Comparison of ENCODE assay signal across 1 cellular context in genomic region chr5:97094579-97095317, GRCh38.
TF ChIP-seq lines count a peak whose summit lies in the region.

No MANE protein-coding gene starts in this region.

TF ChIP-seq in SK-N-SH treated with all-trans-retinoic acid at 6 μM for 48 hours, 23 proteins besides CTCF, POLR2A, EP300 and RAD21 (continued from another document):
- TF ChIP-seq, protein P1, sequence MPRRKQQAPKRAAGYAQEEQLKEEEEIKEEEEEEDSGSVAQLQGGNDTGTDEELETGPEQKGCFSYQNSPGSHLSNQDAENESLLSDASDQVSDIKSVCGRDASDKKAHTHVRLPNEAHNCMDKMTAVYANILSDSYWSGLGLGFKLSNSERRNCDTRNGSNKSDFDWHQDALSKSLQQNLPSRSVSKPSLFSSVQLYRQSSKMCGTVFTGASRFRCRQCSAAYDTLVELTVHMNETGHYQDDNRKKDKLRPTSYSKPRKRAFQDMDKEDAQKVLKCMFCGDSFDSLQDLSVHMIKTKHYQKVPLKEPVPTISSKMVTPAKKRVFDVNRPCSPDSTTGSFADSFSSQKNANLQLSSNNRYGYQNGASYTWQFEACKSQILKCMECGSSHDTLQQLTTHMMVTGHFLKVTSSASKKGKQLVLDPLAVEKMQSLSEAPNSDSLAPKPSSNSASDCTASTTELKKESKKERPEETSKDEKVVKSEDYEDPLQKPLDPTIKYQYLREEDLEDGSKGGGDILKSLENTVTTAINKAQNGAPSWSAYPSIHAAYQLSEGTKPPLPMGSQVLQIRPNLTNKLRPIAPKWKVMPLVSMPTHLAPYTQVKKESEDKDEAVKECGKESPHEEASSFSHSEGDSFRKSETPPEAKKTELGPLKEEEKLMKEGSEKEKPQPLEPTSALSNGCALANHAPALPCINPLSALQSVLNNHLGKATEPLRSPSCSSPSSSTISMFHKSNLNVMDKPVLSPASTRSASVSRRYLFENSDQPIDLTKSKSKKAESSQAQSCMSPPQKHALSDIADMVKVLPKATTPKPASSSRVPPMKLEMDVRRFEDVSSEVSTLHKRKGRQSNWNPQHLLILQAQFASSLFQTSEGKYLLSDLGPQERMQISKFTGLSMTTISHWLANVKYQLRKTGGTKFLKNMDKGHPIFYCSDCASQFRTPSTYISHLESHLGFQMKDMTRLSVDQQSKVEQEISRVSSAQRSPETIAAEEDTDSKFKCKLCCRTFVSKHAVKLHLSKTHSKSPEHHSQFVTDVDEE (CRISPR knock-in tag; IDR thresholded peaks at IDR 0.05) = no peak
- TF ChIP-seq BACH2 (CRISPR knock-in tag; IDR thresholded peaks at IDR 0.05; ENCODE audit: borderline replicate concordance) (no peak), ZFP30 (CRISPR knock-in tag; IDR thresholded peaks at IDR 0.05) (no peak), CSRNP3 (CRISPR knock-in tag; IDR thresholded peaks at IDR 0.05) (no peak), TCF4 (CRISPR knock-in tag; IDR thresholded peaks at IDR 0.05; ENCODE audit: borderline replicate concordance) (no peak), TOX (CRISPR knock-in tag; IDR thresholded peaks at IDR 0.05; ENCODE audit: borderline replicate concordance) (no peak), ZNF8 (CRISPR knock-in tag; IDR thresholded peaks at IDR 0.05) (no peak), GLIS3 (CRISPR knock-in tag; IDR thresholded peaks at IDR 0.05) (no peak), CSDC2 (CRISPR knock-in tag; IDR thresholded peaks at IDR 0.05) (no peak), CREB5 (CRISPR knock-in tag; IDR thresholded peaks at IDR 0.05; ENCODE audit: low read depth) (no peak), PPARA (CRISPR knock-in tag; IDR thresholded peaks at IDR 0.05; ENCODE audit: borderline replicate concordance) (no peak), ZC3H10 (CRISPR knock-in tag; IDR thresholded peaks at IDR 0.05) (no peak), SNAI2 (CRISPR knock-in tag; IDR thresholded peaks at IDR 0.05) (no peak)
